In genomic region chr6:157982297-157982579, GRCh38 we compare ENCODE assay signal across 8 cellular contexts. TPM values are rescaled to one million over a fixed set of nuclear protein-coding genes. Genes with fewer than 3 reads are reported as not detected.
A peak's percentile ranks its signal among the peaks of the same experiment; 100 is the strongest.
DNase-seq lines count a peak whose midpoint lies in the region; ATAC-seq, FAIRE-seq and TF ChIP-seq lines count a peak whose summit lies in the region.

No MANE protein-coding gene starts in this region.

- H3K9me3 Mint-ChIP-seq in HFFc6 (no peaks in the 10 kb centered on the region), astrocyte (ENCODE audit: unreplicated experiment) (peaks cover 8% of the 10 kb centered on the region)

- H3K27me3 ChIP-seq in astrocyte (ENCODE audit: insufficient read depth, low read length) (no peaks in the 10 kb centered on the region), iPS-20b (ENCODE audit: insufficient read depth, low read length) (peaks cover 37% of the 10 kb centered on the region)

- H3K9ac ChIP-seq in astrocyte (ENCODE audit: low read length) (peak overlapping the region; percentile 86), iPS-20b (ENCODE audit: low read depth, low read length) (peak overlapping the region; percentile 36; the same call in 1 of the 2 replicates)

- peaks cover 37% of the 10 kb centered on the region for H4K20me1 ChIP-seq in astrocyte (ENCODE audit: insufficient read depth, low read length)

- H3K9me3 ChIP-seq in astrocyte (ENCODE audit: insufficient read depth, low read depth, low read length), result no peaks in the 10 kb centered on the region
- no peaks in the 10 kb centered on the region for H3K9me3 ChIP-seq in iPS-20b (ENCODE audit: insufficient read depth, low read depth, low read length)

- no peak for FAIRE-seq in astrocyte (lab: Jason Lieb, UNC)

- H3K27ac Mint-ChIP-seq in HFFc6 (peak overlapping the region; percentile 73), astrocyte (ENCODE audit: unreplicated experiment) (peak overlapping the region; percentile 34)

- no peak overlapping the region for H2AFZ ChIP-seq in astrocyte (ENCODE audit: low read depth, low read length)

- H3K27ac ChIP-seq in astrocyte (ENCODE audit: low read depth, low read length) (peak overlapping the region; percentile 47), iPS-20b (ENCODE audit: low read length) (no peak overlapping the region)

- DNase-seq in NCI-H2227 (lab: John Stamatoyannopoulos, UW; ENCODE audit: unreplicated experiment) (peak; percentile 18), NCI-H2227 treated with DMSO at 0.1 percent for 48 hours (lab: John Stamatoyannopoulos, UW) (no peak), HFFc6 (no peak), NCI-H69 (lab: John Stamatoyannopoulos, UW) (peak; percentile 79), astrocyte (ENCODE audit: low read depth) (no peak)
- peak; percentile 53 for DNase-seq in stimulated activated CD4-positive, alpha-beta T cell treated with anti-CD3 and anti-CD28 coated beads, Interleukin-15, amount 100 ng/mL, for 24 hours

- H3K4me1 Mint-ChIP-seq in HFFc6 (ENCODE audit: low read depth), result peaks cover 50% of the 10 kb centered on the region
- H3K4me1 Mint-ChIP-seq in astrocyte (ENCODE audit: low read depth, unreplicated experiment), result peaks cover 23% of the 10 kb centered on the region

- no peak for ATAC-seq in GM18861 (IDR thresholded peaks at IDR 0.05; ENCODE audit: unreplicated experiment)

- H3K36me3 Mint-ChIP-seq in HFFc6 (ENCODE audit: low read depth) (peaks cover 9% of the 10 kb centered on the region; the same call in 1 of the 2 replicates), astrocyte (ENCODE audit: low read depth, unreplicated experiment) (no peaks in the 10 kb centered on the region)

- H3K36me3 ChIP-seq in astrocyte (ENCODE audit: insufficient read depth, low read length) (no peaks in the 10 kb centered on the region), iPS-20b (ENCODE audit: insufficient read depth, low read depth, low read length) (no peaks in the 10 kb centered on the region)

- H3K27me3 Mint-ChIP-seq in HFFc6 (ENCODE audit: insufficient read depth) (no peaks in the 10 kb centered on the region; the same call in none of the 2 replicates), astrocyte (ENCODE audit: low read depth, unreplicated experiment) (peaks cover 12% of the 10 kb centered on the region)

- H3K79me2 ChIP-seq in astrocyte (ENCODE audit: insufficient read depth, low read length), result peaks cover 52% of the 10 kb centered on the region

- peak overlapping the region; percentile 86 for H3K4me3 ChIP-seq in astrocyte (ENCODE audit: insufficient read depth, low read depth, low read length)
- peak overlapping the region; percentile 69 for H3K4me3 ChIP-seq in iPS-20b (ENCODE audit: low read length)

- TF ChIP-seq CTCF in HFFc6 (IDR thresholded peaks at IDR 0.05) (no peak), astrocyte (IDR thresholded peaks at IDR 0.05; ENCODE audit: insufficient read depth, low read depth, low read length) (no peak)

- H3K4me3 Mint-ChIP-seq in HFFc6, result peak overlapping the region; percentile 92
- peak overlapping the region; percentile 96 for H3K4me3 Mint-ChIP-seq in astrocyte (ENCODE audit: unreplicated experiment)

- H3K4me2 ChIP-seq in astrocyte (ENCODE audit: low read length), result peak overlapping the region; percentile 88

- H3K4me1 ChIP-seq in astrocyte (ENCODE audit: insufficient read depth, low read length), result peaks cover 33% of the 10 kb centered on the region
- peaks cover 25% of the 10 kb centered on the region for H3K4me1 ChIP-seq in iPS-20b (ENCODE audit: insufficient read depth, low read length)

RNA-seq across cellular contexts. Expression of gene SYNJ2, which starts 0.6 kb away (rescaled TPM):
- 10 to 100 TPM; 31.8 to 46.4 (median 41.3) TPM for total RNA-seq in HFFc6 (2021; fragmentation: NEBNext Ultra II Directional; extraction: Animal tissue kit (Norgen Biotek cat#: 25700))
- 28.4 and 31.8 TPM in 2 replicates for total RNA-seq in astrocyte

Comparison
In these comparisons a context has a peak if more than half of its experiments do, and no peak if none do; other contexts are left out.
1. DNase-seq: peak in NCI-H2227 (single experiment), NCI-H69 (single experiment) and stimulated activated CD4-positive, alpha-beta T cell treated with anti-CD3 and anti-CD28 coated beads, Interleukin-15, amount 100 ng/mL, for 24 hours (single experiment); none in NCI-H2227 treated with DMSO at 0.1 percent for 48 hours (single experiment), HFFc6 (single experiment) and astrocyte (single experiment).